Comparison of ENCODE assay signal across 18 cellular contexts in the genomic region with DNA sequence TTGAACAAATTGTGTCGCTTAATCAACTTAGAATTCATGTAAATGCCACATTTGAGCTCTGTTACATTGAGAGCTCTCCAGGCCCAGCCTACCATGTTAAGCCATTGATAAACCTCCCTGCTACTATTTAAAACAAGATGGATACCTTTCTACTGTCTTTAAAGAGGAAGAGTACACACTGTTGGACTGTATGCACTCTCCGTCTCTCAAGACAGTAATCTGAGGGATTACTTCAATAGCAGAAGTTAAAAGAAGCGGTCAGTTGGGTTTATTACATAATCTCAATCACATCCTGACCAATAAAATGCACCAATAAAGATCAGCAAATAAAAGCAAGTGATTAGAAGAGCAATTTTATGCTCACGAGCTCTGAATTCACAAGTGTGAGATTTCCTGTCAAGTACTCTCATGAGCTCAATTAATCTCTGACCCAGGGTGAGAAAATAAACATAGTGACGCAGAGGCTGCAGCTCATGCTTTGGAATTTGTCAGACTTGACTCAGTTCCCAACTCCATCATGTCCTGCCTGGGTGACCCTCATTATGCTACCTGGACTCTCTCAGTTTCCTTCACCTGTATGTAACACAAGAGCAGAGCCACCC. TPM values are rescaled to one million over a fixed set of nuclear protein-coding genes. Genes with fewer than 3 reads are reported as not detected.
DNase-seq lines count a peak whose midpoint lies in the region; ATAC-seq, FAIRE-seq and TF ChIP-seq lines count a peak whose summit lies in the region.
"Had no signal": no experiment of that assay in that cellular context is flagged by ENCODE, and none has a peak within 500 bp of the region (broad histone marks: within the 10 kb centered on the region; RNA-seq: fewer than 3 reads in every experiment).

No MANE protein-coding gene starts in this region.

- H3K79me2 ChIP-seq in GM23338 (replicated peaks; ENCODE audit: insufficient read depth) (0 out of 2 replicates have a peak, but pooled peaks cover 3% of the 10 kb centered on the region), endothelial cell of umbilical vein (ENCODE audit: control insufficient read depth, insufficient read depth, low read length) (peaks cover 33% of the 10 kb centered on the region), osteoblast (ENCODE audit: insufficient read depth, low read length) (peaks cover 17% of the 10 kb centered on the region)

- intact Hi-C loops in endothelial cell of umbilical vein (cut with micrococcal nuclease): loop anchor here (1.0 kb wide), 1 partner anchor 8 kb away; no protein-coding TSS in a partner anchor

- DNase-seq in GM23338 (ENCODE audit: low spot score) (no peak), NB4 (ENCODE audit: low read depth) (peak; percentile 21), endothelial cell of umbilical vein (ENCODE audit: low read depth, low spot score) (peak; percentile 89), osteoblast (ENCODE audit: insufficient read length, low spot score, missing footprints) (peak; percentile 64), erythroblast (lab: John Stamatoyannopoulos, UW) (no peak)
- DNase-seq in activated T-cell treated with anti-CD3 and anti-CD28 coated beads, Interleukin-2, amount 50 U/mL, for 1 hour: no peak
- DNase-seq in activated CD4-positive, alpha-beta T cell treated with anti-CD3 and anti-CD28 coated beads for 4 hours: no peak
- DNase-seq: activated CD4-positive, alpha-beta T cell treated with anti-CD3 and anti-CD28 coated beads for 48 hours; activated CD8-positive, alpha-beta memory T cell treated with anti-CD3 and anti-CD28 coated beads, Interleukin-2, amount 50 U/mL, for 4 hours; activated effector memory CD4-positive, alpha-beta T cell treated with anti-CD3 and anti-CD28 coated beads, Interleukin-2, amount 50 U/mL, for 16 hours; caudate nucleus; esophagus squamous epithelium; NCI-H1930; NCI-H446; stimulated activated CD8-positive, alpha-beta memory T cell treated with anti-CD3 and anti-CD28 coated beads, Interleukin-4, amount 100 ng/mL, for 48 hours had no signal

- TF ChIP-seq CTCF in GM23338 (conservative IDR thresholded peaks at IDR 0.05; ENCODE audit: low read depth in 2 of 2) (no peak), NB4 (IDR thresholded peaks at IDR 0.05; ENCODE audit: low read depth, low read length) (no peak), endothelial cell of umbilical vein (IDR thresholded peaks at IDR 0.05; ENCODE audit: extremely low read depth in 1 of 2, insufficient read depth in 1 of 2, low read depth in 1 of 2, low read length in 2 of 2) (no peak), osteoblast (IDR thresholded peaks at IDR 0.05; ENCODE audit: extremely low read depth, low read depth, low read length) (no peak)

- no peaks in the 10 kb centered on the region for H3F3A ChIP-seq in GM23338 (replicated peaks; ENCODE audit: low read depth)

- H3K27me3 ChIP-seq in GM23338 (ENCODE audit: insufficient read depth): no peaks in the 10 kb centered on the region
- H3K27me3 ChIP-seq in endothelial cell of umbilical vein (ENCODE audit: control insufficient read depth in 2 of 2, insufficient read depth in 2 of 2, low read length in 2 of 2): no peaks in the 10 kb centered on the region
- H3K27me3 ChIP-seq in osteoblast (ENCODE audit: insufficient read depth, low read length): no peaks in the 10 kb centered on the region
- H3K27me3 ChIP-seq: esophagus squamous epithelium had no signal

- H3K4me3 ChIP-seq in GM23338 (no peak overlapping the region), NB4 (ENCODE audit: low read depth, low read length) (no peak overlapping the region), endothelial cell of umbilical vein (replicated peaks in 1 of 3; ENCODE audit: insufficient read depth in 1 of 3, low read depth in 1 of 3, low read length in 3 of 3) (no peak overlapping the region), osteoblast (ENCODE audit: insufficient read depth, low read length) (no peak overlapping the region)
- H3K4me3 ChIP-seq: esophagus squamous epithelium, prostate gland had no signal

- TF ChIP-seq POLR2A in NB4 (IDR thresholded peaks at IDR 0.05; ENCODE audit: extremely low read depth, insufficient read length): no peak
- TF ChIP-seq POLR2A in endothelial cell of umbilical vein (IDR thresholded peaks at IDR 0.05; ENCODE audit: low read depth, low read length): no peak
- no peak for TF ChIP-seq POLR2A in erythroblast (IDR thresholded peaks at IDR 0.05; ENCODE audit: low read length)

- H3K9me3 ChIP-seq in endothelial cell of umbilical vein (replicated peaks; ENCODE audit: control insufficient read depth, insufficient read depth, low read length): no peaks in the 10 kb centered on the region
- no peaks in the 10 kb centered on the region for H3K9me3 ChIP-seq in osteoblast (ENCODE audit: low read depth, low read length)
- H3K9me3 ChIP-seq: esophagus squamous epithelium, prostate gland had no signal

- dilution Hi-C loops in endothelial cell of umbilical vein (cut with MboI; ENCODE audit: extremely low pct_ligation_motif_present, low sequenced_read_pairs): no loop called here

- H3K27ac ChIP-seq in GM23338 (ENCODE audit: low read depth): 0 out of 2 replicates have a peak overlapping the region, but pooled peaks have one; percentile 30
- peak overlapping the region; percentile 78 for H3K27ac ChIP-seq in endothelial cell of umbilical vein (ENCODE audit: insufficient read depth, low read depth, low read length)
- no peak overlapping the region for H3K27ac ChIP-seq in osteoblast (ENCODE audit: low read depth, low read length)
- H3K27ac ChIP-seq: esophagus squamous epithelium had no signal

- H3K4me1 Mint-ChIP-seq in GM23338: no peaks in the 10 kb centered on the region
- H3K4me1 Mint-ChIP-seq: nephron had no signal

- H3K9me1 ChIP-seq in endothelial cell of umbilical vein (replicated peaks; ENCODE audit: control insufficient read depth, extremely low read depth, insufficient read depth, low read length): no peaks in the 10 kb centered on the region

- FAIRE-seq in endothelial cell of umbilical vein (lab: Jason Lieb, UNC): peak; percentile 89

- H3K36me3 ChIP-seq in GM23338 (ENCODE audit: insufficient read depth) (no peaks in the 10 kb centered on the region), endothelial cell of umbilical vein (ENCODE audit: control insufficient read depth in 2 of 2, extremely low read depth in 1 of 2, insufficient read depth in 2 of 2, low read length in 2 of 2) (peaks cover 0 to 2% of the 10 kb centered on the region in 2 experiments), osteoblast (ENCODE audit: insufficient read depth, low read length) (no peaks in the 10 kb centered on the region)
- H3K36me3 ChIP-seq: esophagus squamous epithelium, prostate gland had no signal

- no peaks in the 10 kb centered on the region; the same call in 2 of the 3 replicates for H3K36me3 Mint-ChIP-seq in GM23338 (ENCODE audit: low read depth)

- H4K20me1 ChIP-seq in GM23338 (replicated peaks; ENCODE audit: insufficient read depth): no peaks in the 10 kb centered on the region; the same call in 1 of the 2 replicates
- no peaks in the 10 kb centered on the region for H4K20me1 ChIP-seq in endothelial cell of umbilical vein (replicated peaks; ENCODE audit: control insufficient read depth, extremely low read depth, insufficient read depth, low read length)
- H4K20me1 ChIP-seq in osteoblast (ENCODE audit: insufficient read depth, low read length): no peaks in the 10 kb centered on the region

- no peaks in the 10 kb centered on the region for H3K4me1 ChIP-seq in GM23338 (ENCODE audit: insufficient read depth)
- peaks cover 11% of the 10 kb centered on the region for H3K4me1 ChIP-seq in endothelial cell of umbilical vein (ENCODE audit: control insufficient read depth, extremely low read depth, insufficient read depth, low read length)
- no peaks in the 10 kb centered on the region for H3K4me1 ChIP-seq in osteoblast (ENCODE audit: insufficient read depth, low read length)
- H3K4me1 ChIP-seq: esophagus squamous epithelium, prostate gland had no signal

- CTCF ChIA-PET in endothelial cell of umbilical vein (lab: Charles Lee): interaction anchor here (0.6 to 12.3 kb wide), 8 partner anchors 8 to 115 kb away, joined by 3 to 147 read pairs (median 6); a partner anchor contains a TSS

- H3K27me3 Mint-ChIP-seq in GM23338 (ENCODE audit: insufficient read depth, low read depth, poor library complexity): peaks cover 4% of the 10 kb centered on the region
- H3K27me3 Mint-ChIP-seq: B cell had no signal

- ATAC-seq in GM23338: no peak

- H3K9me2 ChIP-seq in GM23338 (ENCODE audit: insufficient read depth): no peaks in the 10 kb centered on the region

- H2AFZ ChIP-seq in GM23338 (no peak overlapping the region), endothelial cell of umbilical vein (ENCODE audit: low read depth, low read length) (no peak overlapping the region), osteoblast (ENCODE audit: low read length) (no peak overlapping the region)

- H3K27ac Mint-ChIP-seq in GM23338: no peak overlapping the region
- H3K27ac Mint-ChIP-seq: B cell had no signal

- H3K4me3 Mint-ChIP-seq in GM23338: no peak overlapping the region
- H3K4me3 Mint-ChIP-seq: B cell, nephron had no signal

- H3K4me2 ChIP-seq in GM23338 (no peak overlapping the region), endothelial cell of umbilical vein (ENCODE audit: insufficient read depth, low read length) (peak overlapping the region; percentile 57), osteoblast (ENCODE audit: insufficient read depth, low read length) (no peak overlapping the region)

- no peaks in the 10 kb centered on the region; the same call in 2 of the 3 replicates for H3K9me3 Mint-ChIP-seq in GM23338
- H3K9me3 Mint-ChIP-seq: nephron had no signal

- peak overlapping the region; percentile 38 for H3K9ac ChIP-seq in endothelial cell of umbilical vein (replicated peaks; ENCODE audit: extremely low read depth, insufficient read depth, low read length)

- no TSS peak for BruUV-seq in endothelial cell of umbilical vein (replicated peaks; lab: Mats Ljungman, UMichigan)

- POLR2A ChIA-PET in endothelial cell of umbilical vein (lab: Charles Lee): no interaction called here

TF ChIP-seq in GM23338, 12 proteins besides CTCF, POLR2A, EP300 and RAD21 (continues in another document):
- TF ChIP-seq EZH2 (IDR thresholded peaks at IDR 0.05; ENCODE audit: low read depth, unreplicated experiment) (no peak), ZNF114 (CRISPR knock-in tag; IDR thresholded peaks at IDR 0.05) (no peak)

TF ChIP-seq in endothelial cell of umbilical vein, 7 proteins besides CTCF, POLR2A, EP300 and RAD21 (continues in another document):
- TF ChIP-seq POLR2AphosphoS5 (IDR thresholded peaks at IDR 0.05; ENCODE audit: insufficient read depth, low read depth, low read length): peak; percentile 37

RNA-seq across cellular contexts. Expression of a gene that starts 12.3 kb away (rescaled TPM):
- total RNA-seq in GM23338 (2014; rRNA removed; shearing (Covaris generic)): 12.2 and 15.0 TPM in 2 replicates
- polyA plus RNA-seq in GM23338 (2016; fragmentation: Nextera tagmentation; extraction: Ambion mirVana): 3.7 and 4.3 TPM in 2 replicates
- 14.7 and 15.9 TPM in 2 replicates for total RNA-seq in endothelial cell of umbilical vein
- 7.4 and 9.2 TPM in 2 replicates for polyA plus RNA-seq in endothelial cell of umbilical vein
- 7.4 and 7.7 TPM in 2 replicates for polyA plus RNA-seq in endothelial cell of umbilical vein (2011; cell fraction: cytosol; rRNA removed)
- 17.3 and 24.4 TPM in 2 replicates for polyA plus RNA-seq in endothelial cell of umbilical vein (2011; cell fraction: nucleus; rRNA removed)
- polyA plus RNA-seq in endothelial cell of umbilical vein (2012): 15.7 and 21.8 TPM in 2 replicates
- polyA minus RNA-seq in endothelial cell of umbilical vein: 65.7 and 66.8 TPM in 2 replicates
- 12.5 TPM for polyA minus RNA-seq in endothelial cell of umbilical vein (2011; cell fraction: cytosol; rRNA and poly(A)+ RNA removed)
- 56.2 and 75.1 TPM in 2 replicates for polyA minus RNA-seq in endothelial cell of umbilical vein (2011; cell fraction: nucleus; rRNA and poly(A)+ RNA removed)
- 27.5 and 41.5 TPM in 2 replicates for total RNA-seq in osteoblast

Comparison
In these comparisons a context has a peak if more than half of its experiments do, and no peak if none do; other contexts are left out.
1. DNase-seq: peak in NB4 (single experiment), endothelial cell of umbilical vein (single experiment) and osteoblast (single experiment); none in GM23338 (single experiment), activated T-cell treated with anti-CD3 and anti-CD28 coated beads, Interleukin-2, amount 50 U/mL, for 1 hour (single experiment), activated CD4-positive, alpha-beta T cell treated with anti-CD3 and anti-CD28 coated beads for 4 hours (0 of 2) and erythroblast (0 of 2).